1 cellular context compared by ENCODE assay signal in genomic region chr11:123822591-123822990, GRCh38.
TF ChIP-seq lines count a peak whose summit lies in the region.

No MANE protein-coding gene starts in this region.

TF ChIP-seq in GM23338, 12 proteins besides CTCF, POLR2A, EP300 and RAD21:
- TF ChIP-seq STAT1 (IDR thresholded peaks at IDR 0.05; ENCODE audit: unreplicated experiment) = no peak
- no peak for TF ChIP-seq CREB1 (CRISPR knock-in tag; IDR thresholded peaks at IDR 0.05; ENCODE audit: low read depth)
- TF ChIP-seq EZH2 (IDR thresholded peaks at IDR 0.05; ENCODE audit: low read depth, unreplicated experiment) = no peak
- TF ChIP-seq ZNF114 (CRISPR knock-in tag; IDR thresholded peaks at IDR 0.05) = no peak
- no peak for TF ChIP-seq JUNB (IDR thresholded peaks at IDR 0.05; ENCODE audit: unreplicated experiment)
- no peak for TF ChIP-seq NANOG (IDR thresholded peaks at IDR 0.05; ENCODE audit: borderline replicate concordance)
- no peak for TF ChIP-seq EZH2phosphoT487 (IDR thresholded peaks at IDR 0.05; ENCODE audit: unreplicated experiment)
- TF ChIP-seq ETS1 (IDR thresholded peaks at IDR 0.05) = no peak
- no peak for TF ChIP-seq ZNF462 (CRISPR knock-in tag; IDR thresholded peaks at IDR 0.05)
- TF ChIP-seq REST (IDR thresholded peaks at IDR 0.05; ENCODE audit: unreplicated experiment) = no peak
- no peak for TF ChIP-seq ZNF331 (CRISPR knock-in tag; IDR thresholded peaks at IDR 0.05; ENCODE audit: low read depth)
- no peak for TF ChIP-seq POLR2AphosphoS5 (IDR thresholded peaks at IDR 0.05; ENCODE audit: low read depth)
